Comparison of ENCODE assay signal across 23 cellular contexts in the genomic region with DNA sequence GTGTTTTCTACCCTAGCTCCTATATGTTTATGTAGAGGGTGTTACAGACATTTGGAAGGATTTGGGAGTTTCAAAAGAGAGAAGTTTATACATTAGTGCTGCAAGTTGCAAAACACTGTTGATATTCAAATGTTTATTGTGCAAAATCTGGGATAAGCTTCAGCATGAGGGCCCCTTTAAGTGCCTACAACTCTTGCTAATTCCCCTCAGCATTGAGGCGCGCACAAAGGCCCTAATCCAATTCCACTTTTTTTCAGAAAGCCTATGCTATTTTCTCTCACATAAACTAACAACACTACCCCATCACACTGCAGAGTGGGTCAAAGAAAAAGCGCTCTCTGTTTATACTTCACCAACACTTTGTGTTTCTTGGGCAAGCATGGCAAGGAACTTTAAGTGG.
DNase-seq lines count a peak whose midpoint lies in the region; FAIRE-seq and TF ChIP-seq lines count a peak whose summit lies in the region.
"Had no signal": no experiment of that assay in that cellular context is flagged by ENCODE, and none has a peak within 500 bp of the region (broad histone marks: within the 10 kb centered on the region; RNA-seq: fewer than 3 reads in every experiment).

No MANE protein-coding gene starts in this region.

- peaks cover 7% of the 10 kb centered on the region for H3K4me1 Mint-ChIP-seq in progenitor cell of endocrine pancreas (ENCODE audit: low read depth)

- H3K27ac ChIP-seq in H1 (ENCODE audit: low read depth, low read length), result no peak overlapping the region
- H3K27ac ChIP-seq: 22Rv1; BLaER1 treated with 17β-estradiol and CSF1 and Interleukin-3, amounts not matched to agents 10 nM and 100 nM; GM23248 had no signal

- H3K27me3 ChIP-seq in H1 (replicated peaks in 1 of 4; ENCODE audit: control insufficient read depth in 3 of 4, extremely low read depth in 1 of 4, insufficient read depth in 3 of 4, low read length in 3 of 4) (no peaks in the 10 kb centered on the region), neuron (ENCODE audit: insufficient read depth, low read length) (no peaks in the 10 kb centered on the region)
- H3K27me3 ChIP-seq: BLaER1 treated with 17β-estradiol and CSF1 and Interleukin-3, amounts not matched to agents 10 nM and 100 nM had no signal

- DNase-seq in DMS114 treated with DMSO at 0.1 percent for 48 hours (lab: John Stamatoyannopoulos, UW; ENCODE audit: unreplicated experiment), result peak; percentile 85
- peak; percentile 64 for DNase-seq in NCI-H82 (lab: John Stamatoyannopoulos, UW)
- DNase-seq in H1 (ENCODE audit: low read depth in 1 of 2, low spot score in 2 of 2), result no peak
- no peak for DNase-seq in AML-193 (lab: John Stamatoyannopoulos, UW)
- no peak for DNase-seq in GF-D8 (lab: John Stamatoyannopoulos, UW)
- no peak for DNase-seq in progenitor cell of endocrine pancreas (ENCODE audit: low spot score, unreplicated experiment)
- DNase-seq: BE2C; Calu3; CD4-positive, alpha-beta T cell; COR-L47; DMS153; DND-41; GM23248; HCEC 1CT had no signal

- H3K27me3 Mint-ChIP-seq in progenitor cell of endocrine pancreas, result peaks cover 14% of the 10 kb centered on the region

- no peak for TF ChIP-seq RAD21 in H1 (IDR thresholded peaks at IDR 0.05 in 1 of 2, conservative IDR thresholded peaks at IDR 0.05 in 1 of 2; ENCODE audit: low read depth in 2 of 2, low read length in 2 of 2)

- H3K23me2 ChIP-seq in H1 (ENCODE audit: low read depth, low read length), result no peaks in the 10 kb centered on the region

- CTCF ChIA-PET in H1 (lab: Charles Lee; ENCODE audit: partially characterized antibody), result no interaction called here

- H3K9me3 ChIP-seq in H1 (ENCODE audit: insufficient read depth in 2 of 2, low read depth in 1 of 2, low read length in 1 of 2) (no peaks in the 10 kb centered on the region), neuron (ENCODE audit: low read length) (peaks cover 2% of the 10 kb centered on the region)
- H3K9me3 ChIP-seq: BE2C; BLaER1 treated with 17β-estradiol and CSF1 and Interleukin-3, amounts not matched to agents 10 nM and 100 nM had no signal

- H2BK20ac ChIP-seq in H1 (ENCODE audit: low read length), result no peak overlapping the region

- 0 out of 2 replicates have a peak overlapping the region, but pooled peaks have one; percentile 16 for H2AFZ ChIP-seq in H1 (ENCODE audit: low read length)
- peak overlapping the region; percentile 29 for H2AFZ ChIP-seq in neuron (ENCODE audit: low read depth, low read length)
- H2AFZ ChIP-seq: GM23248 had no signal

- H2BK120ac ChIP-seq in H1 (replicated peaks; ENCODE audit: low read depth, low read length), result no peak overlapping the region

- H4K5ac ChIP-seq in H1 (ENCODE audit: insufficient read length, low read depth, low read length), result no peak overlapping the region

- H4K8ac ChIP-seq in H1 (ENCODE audit: extremely low read depth, insufficient read depth, low read length), result no peak overlapping the region

- H3K4me1 ChIP-seq in H1 (replicated peaks in 1 of 4; ENCODE audit: control insufficient read depth in 3 of 4, insufficient read depth in 4 of 4, low read length in 3 of 4) (0 out of 7 replicates have a peak, but pooled peaks cover 0 to 3% (median 0%) of the 10 kb centered on the region in 4 experiments), neuron (ENCODE audit: insufficient read depth, low read length) (peaks cover 53% of the 10 kb centered on the region)
- H3K4me1 ChIP-seq: BLaER1 treated with 17β-estradiol and CSF1 and Interleukin-3, amounts not matched to agents 10 nM and 100 nM had no signal

- H2BK15ac ChIP-seq in H1 (ENCODE audit: low read length), result no peak overlapping the region

- no peaks in the 10 kb centered on the region for H3K79me1 ChIP-seq in H1 (ENCODE audit: low read depth, low read length)

- no peaks in the 10 kb centered on the region for H3K9me3 Mint-ChIP-seq in progenitor cell of endocrine pancreas (ENCODE audit: low read depth)
- H3K9me3 Mint-ChIP-seq: CD4-positive, alpha-beta T cell had no signal

- no peak overlapping the region for H3K4me3 Mint-ChIP-seq in progenitor cell of endocrine pancreas (ENCODE audit: low read depth)
- H3K4me3 Mint-ChIP-seq: CD14-positive monocyte; CD4-positive, alpha-beta T cell had no signal

- H3K36me3 Mint-ChIP-seq in progenitor cell of endocrine pancreas (ENCODE audit: insufficient read depth), result no peaks in the 10 kb centered on the region
- H3K36me3 Mint-ChIP-seq: CD14-positive monocyte had no signal

- no peak overlapping the region for H3K56ac ChIP-seq in H1 (replicated peaks; ENCODE audit: insufficient read length, low read depth, low read length)

- no peak overlapping the region for H3K4me2 ChIP-seq in H1 (ENCODE audit: insufficient read depth in 1 of 2, low read depth in 2 of 2, low read length in 2 of 2)
- H3K4me2 ChIP-seq: BLaER1 treated with 17β-estradiol and CSF1 and Interleukin-3, amounts not matched to agents 10 nM and 100 nM had no signal

- no peak overlapping the region for H2BK12ac ChIP-seq in H1 (ENCODE audit: low read depth, low read length)

- H3K36me3 ChIP-seq in H1 (ENCODE audit: control insufficient read depth in 2 of 4, insufficient read depth in 4 of 4, low read length in 3 of 4), result no peaks in the 10 kb centered on the region
- H3K36me3 ChIP-seq in neuron (ENCODE audit: insufficient read depth, low read length), result no peaks in the 10 kb centered on the region
- H3K36me3 ChIP-seq: BE2C; BLaER1 treated with 17β-estradiol and CSF1 and Interleukin-3, amounts not matched to agents 10 nM and 100 nM had no signal

- H3K4me3 ChIP-seq in H1 (ENCODE audit: extremely low read depth in 1 of 4, insufficient read depth in 2 of 4, low read depth in 3 of 4, low read length in 4 of 4) (no peak overlapping the region), neuron (ENCODE audit: low read length) (no peak overlapping the region)
- H3K4me3 ChIP-seq: BLaER1 treated with 17β-estradiol and CSF1 and Interleukin-3, amounts not matched to agents 10 nM and 100 nM; GM12878; GM23248 had no signal

- H3K18ac ChIP-seq in H1 (ENCODE audit: extremely low read depth, low read length), result no peak overlapping the region

- no peaks in the 10 kb centered on the region for H3K79me2 ChIP-seq in H1 (ENCODE audit: control insufficient read depth in 1 of 2, insufficient read depth in 2 of 2, low read length in 2 of 2)

- no peak for TF ChIP-seq EP300 in H1 (IDR thresholded peaks at IDR 0.05; ENCODE audit: borderline replicate concordance in 1 of 2, low read depth in 2 of 2, low read length in 2 of 2)

- 87% methylated on average over 3 of the region's 3 CpGs; no CpG with 5 or more reads in 1 of the 2 experiments for WGBS in H1 (ENCODE audit: extremely low coverage in 1 of 2, insufficient coverage in 1 of 2, insufficient read length in 1 of 2, insufficient replicate concordance in 2 of 2, low coverage in 1 of 2, low lambda C conversion rate in 2 of 2, missing lambda C conversion rate in 1 of 2), 2 experiments

- H4K20me1 ChIP-seq in H1 (replicated peaks in 1 of 2; ENCODE audit: control insufficient read depth in 1 of 2, insufficient read depth in 2 of 2, low read length in 2 of 2), result no peaks in the 10 kb centered on the region
- H4K20me1 ChIP-seq: BLaER1 treated with 17β-estradiol and CSF1 and Interleukin-3, amounts not matched to agents 10 nM and 100 nM had no signal

- H3K23ac ChIP-seq in H1 (ENCODE audit: insufficient read length), result no peak overlapping the region

- no peak for FAIRE-seq in H1 (lab: Jason Lieb, UNC)
- FAIRE-seq: A204.1, G401.6, GM19239, H54 had no signal

- no peak overlapping the region for H3K9ac ChIP-seq in H1 (replicated peaks in 1 of 4; ENCODE audit: extremely low read depth in 1 of 4, low read depth in 3 of 4, low read length in 3 of 4)
- H3K9ac ChIP-seq: BLaER1 treated with 17β-estradiol and CSF1 and Interleukin-3, amounts not matched to agents 10 nM and 100 nM; GM23248 had no signal

- POLR2A ChIA-PET in H1 (lab: Charles Lee; ENCODE audit: partially characterized antibody), result no interaction called here

- no peak for TF ChIP-seq CTCF in H1 (IDR thresholded peaks at IDR 0.05; ENCODE audit: control extremely low read depth in 1 of 3, insufficient read depth in 1 of 3, low read depth in 1 of 3, low read length in 3 of 3)
- TF ChIP-seq CTCF in progenitor cell of endocrine pancreas (IDR thresholded peaks at IDR 0.05; ENCODE audit: unreplicated experiment), result no peak

- no peak overlapping the region for H2AK5ac ChIP-seq in H1 (ENCODE audit: low read depth, low read length)

- H3K14ac ChIP-seq in H1 (ENCODE audit: insufficient read length), result no peak overlapping the region

- no peak overlapping the region for H4K91ac ChIP-seq in H1 (replicated peaks; ENCODE audit: insufficient read length, low read length)

- H3K4ac ChIP-seq in H1 (replicated peaks; ENCODE audit: insufficient read length, low read depth, low read length), result no peak overlapping the region

- H2BK5ac ChIP-seq in H1 (ENCODE audit: low read depth, low read length), result no peak overlapping the region

- H3K27ac Mint-ChIP-seq in progenitor cell of endocrine pancreas, result no peak overlapping the region
- H3K27ac Mint-ChIP-seq: CD14-positive monocyte; CD4-positive, alpha-beta T cell had no signal

- TF ChIP-seq POLR2A in H1 (IDR thresholded peaks at IDR 0.05; ENCODE audit: control extremely low read depth in 1 of 2, low read depth in 2 of 2, low read length in 2 of 2), result no peak

TF ChIP-seq in H1, 55 proteins besides CTCF, POLR2A, EP300 and RAD21 (continues in another document):
- no peak for TF ChIP-seq EZH2 (IDR thresholded peaks at IDR 0.05; ENCODE audit: low read depth, low read length, severe bottlenecking)
- TF ChIP-seq ZNF274 (IDR thresholded peaks at IDR 0.05; ENCODE audit: borderline replicate concordance, extremely low read depth, low read length), result no peak
- TF ChIP-seq TAF7 (optimal IDR thresholded peaks at IDR 0.05; ENCODE audit: borderline replicate concordance, low read depth, low read length), result no peak
- no peak for TF ChIP-seq RNF2 (IDR thresholded peaks at IDR 0.05; ENCODE audit: borderline replicate concordance, low read depth, low read length, missing control alignments, poor library complexity, severe bottlenecking)
- no peak for TF ChIP-seq SP2 (IDR thresholded peaks at IDR 0.05; ENCODE audit: low read length)
- no peak for TF ChIP-seq SIN3A (conservative IDR thresholded peaks at IDR 0.05 in 1 of 2, IDR thresholded peaks at IDR 0.05 in 1 of 2; ENCODE audit: low read depth in 1 of 2, low read length in 2 of 2)
- no peak for TF ChIP-seq TEAD4 (IDR thresholded peaks at IDR 0.05; ENCODE audit: low read depth, low read length)
- no peak for TF ChIP-seq SRF (IDR thresholded peaks at IDR 0.05; ENCODE audit: low read depth, low read length)
- no peak for TF ChIP-seq YY1 (IDR thresholded peaks at IDR 0.05; ENCODE audit: low read depth, low read length)
- TF ChIP-seq JUN (IDR thresholded peaks at IDR 0.05; ENCODE audit: low read depth, low read length), result no peak
- TF ChIP-seq HDAC6 (IDR thresholded peaks at IDR 0.05; ENCODE audit: low read depth, low read length), result no peak
- TF ChIP-seq CBX8 (IDR thresholded peaks at IDR 0.05; ENCODE audit: borderline replicate concordance, low read depth, low read length), result no peak
- TF ChIP-seq ASH2L (IDR thresholded peaks at IDR 0.05; ENCODE audit: low read length), result no peak
- no peak for TF ChIP-seq SUZ12 (IDR thresholded peaks at IDR 0.05; ENCODE audit: low read length)
- no peak for TF ChIP-seq SP1 (IDR thresholded peaks at IDR 0.05; ENCODE audit: low read depth, low read length)

Comparison
In these comparisons a context has a peak if more than half of its experiments do, and no peak if none do; other contexts are left out.
1. DNase-seq: peak in DMS114 treated with DMSO at 0.1 percent for 48 hours (single experiment) and NCI-H82 (single experiment); none in H1 (0 of 2), AML-193 (0 of 2), GF-D8 (single experiment) and progenitor cell of endocrine pancreas (single experiment).